ENCODE assay signal across 13 cellular contexts in genomic region chr2:160039166-160039903, GRCh38. TPM values are rescaled to one million over a fixed set of nuclear protein-coding genes. Genes with fewer than 3 reads are reported as not detected.
DNase-seq lines count a peak whose midpoint lies in the region; ATAC-seq, FAIRE-seq and TF ChIP-seq lines count a peak whose summit lies in the region.
"Had no signal": no experiment of that assay in that cellular context is flagged by ENCODE, and none has a peak within 500 bp of the region (broad histone marks: within the 10 kb centered on the region; RNA-seq: fewer than 3 reads in every experiment).

No MANE protein-coding gene starts in this region.

- H3K4me1 ChIP-seq in A549 (peaks cover 21% of the 10 kb centered on the region), HepG2 (ENCODE audit: insufficient read depth, low read length) (no peaks in the 10 kb centered on the region)
- H3K4me1 ChIP-seq: BE2C had no signal

- H3K9me3 Mint-ChIP-seq in activated CD4-positive, alpha-beta T cell treated with anti-CD3 and anti-CD28 coated beads, Interleukin-2, amount 10 ng/mL, durations not matched to agents 24 days and 14 days, result no peaks in the 10 kb centered on the region
- H3K9me3 Mint-ChIP-seq: neural progenitor cell had no signal

- no peak for TF ChIP-seq RAD21 in A549 (conservative IDR thresholded peaks at IDR 0.05 in 1 of 2, IDR thresholded peaks at IDR 0.05 in 1 of 2)
- no peak for TF ChIP-seq RAD21 in HepG2 (CRISPR knock-in tag; IDR thresholded peaks at IDR 0.05)

- intact Hi-C loops in HepG2 (cut with micrococcal nuclease; ENCODE audit: unreplicated experiment), result no loop called here
- intact Hi-C loops in activated CD4-positive, alpha-beta T cell treated with anti-CD3 and anti-CD28 coated beads, Interleukin-2, amount 10 ng/mL, durations not matched to agents 24 days and 14 days (cut with micrococcal nuclease), result no loop called here

- CTCF ChIA-PET in A549 (lab: Yijun Ruan, JAX), result interaction anchor here (0.6 to 0.8 kb wide), 2 partner anchors 28 to 930 kb away, joined by 3 read pairs; no protein-coding TSS in a partner anchor
- CTCF ChIA-PET in HepG2 (lab: Yijun Ruan, JAX; ENCODE audit: low intra/inter-chr PET ratio, low total read pairs), result no interaction called here

- H3K36me3 ChIP-seq in MG63 (no peaks in the 10 kb centered on the region), HepG2 (replicated peaks in 1 of 2; ENCODE audit: control insufficient read depth in 1 of 2, insufficient read depth in 2 of 2, low read length in 2 of 2) (no peaks in the 10 kb centered on the region)
- H3K36me3 ChIP-seq: BE2C, neural progenitor cell had no signal

- no peak for TF ChIP-seq CTCF in A549 (IDR thresholded peaks at IDR 0.05)
- no peak for TF ChIP-seq CTCF in HepG2 (CRISPR knock-in tag; IDR thresholded peaks at IDR 0.05)

- 52% methylated on average over 6 of the region's 6 CpGs for WGBS in A549 (ENCODE audit: missing lambda C conversion rate)
- 3% methylated on average over 6 of the region's 6 CpGs for WGBS in HepG2 (ENCODE audit: low lambda C conversion rate)

- H3K27me3 Mint-ChIP-seq in activated CD4-positive, alpha-beta T cell treated with anti-CD3 and anti-CD28 coated beads, Interleukin-2, amount 10 ng/mL, durations not matched to agents 24 days and 14 days, result peaks cover 10% of the 10 kb centered on the region

- no peak overlapping the region for H3K4me3 Mint-ChIP-seq in activated CD4-positive, alpha-beta T cell treated with anti-CD3 and anti-CD28 coated beads, Interleukin-2, amount 10 ng/mL, durations not matched to agents 24 days and 14 days
- H3K4me3 Mint-ChIP-seq: neural progenitor cell had no signal

- H3K4me2 ChIP-seq in A549 (peak overlapping the region; percentile 41), HepG2 (ENCODE audit: low read depth, low read length) (no peak overlapping the region)
- H3K4me2 ChIP-seq: neural progenitor cell had no signal

- H3K27me3 ChIP-seq in MG63 (no peaks in the 10 kb centered on the region), HepG2 (ENCODE audit: control insufficient read depth in 1 of 2, insufficient read depth in 2 of 2, low read length in 2 of 2) (peaks cover 0 to 21% of the 10 kb centered on the region in 2 experiments; a peak in 2 of 5 replicates)
- H3K27me3 ChIP-seq: neural progenitor cell had no signal

- no peak overlapping the region for H2AFZ ChIP-seq in HepG2 (ENCODE audit: low read length)
- H2AFZ ChIP-seq: neural progenitor cell had no signal

- POLR2A ChIA-PET in A549 (lab: Yijun Ruan, JAX), result no interaction called here
- POLR2A ChIA-PET in HepG2 (lab: Yijun Ruan, JAX), result no interaction called here

- ATAC-seq in A549 (peak; percentile 86 to 98), HepG2 (0 out of 3 replicates have a peak, but pooled peaks have one; percentile 41), HG02840 (IDR thresholded peaks at IDR 0.05; ENCODE audit: low FRiP score, unreplicated experiment) (no peak), GM18511 (IDR thresholded peaks at IDR 0.05; ENCODE audit: unreplicated experiment) (no peak)

- no peak for TF ChIP-seq POLR2A in A549 (IDR thresholded peaks at IDR 0.05; ENCODE audit: low read length)
- TF ChIP-seq POLR2A in HepG2 (IDR thresholded peaks at IDR 0.05; ENCODE audit: insufficient read depth in 1 of 2, low read depth in 2 of 2, low read length in 2 of 2), result no peak

- peaks cover 2% of the 10 kb centered on the region for H3K4me1 Mint-ChIP-seq in activated CD4-positive, alpha-beta T cell treated with anti-CD3 and anti-CD28 coated beads, Interleukin-2, amount 10 ng/mL, durations not matched to agents 24 days and 14 days
- H3K4me1 Mint-ChIP-seq: neural progenitor cell had no signal

- in situ Hi-C loops in HepG2 (cut with HindIII; ENCODE audit: extremely low pct_ligation_motif_present, low pct_unique_long_range_greater_than_20kb), result no loop called here

- H3K79me2 ChIP-seq in HepG2 (ENCODE audit: insufficient read depth, low read length), result no peaks in the 10 kb centered on the region

- H4K20me1 ChIP-seq in HepG2 (ENCODE audit: insufficient read depth, low read length), result no peaks in the 10 kb centered on the region

- DNase-seq in A549 (ENCODE audit: low read depth in 1 of 2, low spot score in 1 of 2) (peak in 1 of 2 experiments; percentile 76), MG63 (peak; percentile 96), astrocyte of the hippocampus (ENCODE audit: low read depth, low spot score) (peak; percentile 95), HepG2 (ENCODE audit: low spot score) (no peak)
- no peak for DNase-seq in activated CD4-positive, alpha-beta T cell treated with anti-CD3 and anti-CD28 coated beads, Interleukin-2, amount 10 ng/mL, durations not matched to agents 24 days and 14 days
- no peak for DNase-seq in activated naive CD4-positive, alpha-beta T cell treated with Interleukin-2 at 50 U/mL for 16 hours
- DNase-seq: activated T-cell treated with anti-CD3 and anti-CD28 coated beads, Interleukin-2, amount 50 U/mL, for 1 hour; BE2C; dorsolateral prefrontal cortex; NCI-H524 had no signal

- H3K4me3 ChIP-seq in A549, result no peak overlapping the region
- H3K4me3 ChIP-seq in MG63, result no peak overlapping the region
- no peak overlapping the region for H3K4me3 ChIP-seq in HepG2 (replicated peaks in 1 of 3; ENCODE audit: insufficient read depth in 1 of 3, low read depth in 2 of 3, low read length in 3 of 3)
- H3K4me3 ChIP-seq: dorsolateral prefrontal cortex, neural progenitor cell had no signal

- H3K9ac ChIP-seq in HepG2 (ENCODE audit: insufficient read depth, low read depth, low read length), result no peak overlapping the region
- H3K9ac ChIP-seq: neural progenitor cell had no signal

- no peak overlapping the region for H3K27ac ChIP-seq in A549
- no peak overlapping the region for H3K27ac ChIP-seq in HepG2 (ENCODE audit: extremely low read length, insufficient read depth, low read length)
- H3K27ac ChIP-seq: dorsolateral prefrontal cortex, neural progenitor cell had no signal

- H3K9me3 ChIP-seq in A549, result no peaks in the 10 kb centered on the region
- H3K9me3 ChIP-seq in MG63, result no peaks in the 10 kb centered on the region
- no peaks in the 10 kb centered on the region for H3K9me3 ChIP-seq in HepG2 (ENCODE audit: low read length)
- H3K9me3 ChIP-seq: BE2C had no signal

- no peaks in the 10 kb centered on the region for H3K36me3 Mint-ChIP-seq in activated CD4-positive, alpha-beta T cell treated with anti-CD3 and anti-CD28 coated beads, Interleukin-2, amount 10 ng/mL, durations not matched to agents 24 days and 14 days (ENCODE audit: low read depth)
- H3K36me3 Mint-ChIP-seq: neural progenitor cell had no signal

- TF ChIP-seq EP300 in A549 (IDR thresholded peaks at IDR 0.05) (no peak), HepG2 (IDR thresholded peaks at IDR 0.05; ENCODE audit: low read depth in 2 of 2, low read length in 2 of 2) (no peak), HepG2 (CRISPR knock-in tag; IDR thresholded peaks at IDR 0.05; ENCODE audit: borderline replicate concordance) (no peak)

- BruUV-seq in HepG2 (replicated peaks; lab: Mats Ljungman, UMichigan), result no TSS peak

- H3K27ac Mint-ChIP-seq in activated CD4-positive, alpha-beta T cell treated with anti-CD3 and anti-CD28 coated beads, Interleukin-2, amount 10 ng/mL, durations not matched to agents 24 days and 14 days, result no peak overlapping the region
- H3K27ac Mint-ChIP-seq: neural progenitor cell had no signal

- FAIRE-seq in A549 (lab: Jason Lieb, UNC), result no peak
- FAIRE-seq in HepG2 (lab: Jason Lieb, UNC), result no peak

TF ChIP-seq in A549, 52 proteins besides CTCF, POLR2A, EP300 and RAD21 (continues in another document):
- TF ChIP-seq FOSB (CRISPR knock-in tag; IDR thresholded peaks at IDR 0.05), result no peak
- TF ChIP-seq ZSCAN20 (CRISPR knock-in tag; IDR thresholded peaks at IDR 0.05), result no peak
- no peak for TF ChIP-seq CBX2 (IDR thresholded peaks at IDR 0.05; ENCODE audit: borderline replicate concordance, low read depth)

TF ChIP-seq in HepG2, 621 proteins besides CTCF, POLR2A, EP300 and RAD21 (continues in another document):
- TF ChIP-seq MLX (CRISPR knock-in tag; IDR thresholded peaks at IDR 0.05), result no peak

RNA-seq across cellular contexts. Expression of gene PLA2R1, which starts 23.1 kb away (rescaled TPM):
- 6.8 and 7.2 TPM in 2 replicates for polyA plus RNA-seq in A549 (2011; rRNA removed)
- 1.0 and 1.2 TPM in 2 replicates for polyA plus RNA-seq in A549 (2012; cell fraction: cytosol; rRNA removed)
- polyA plus RNA-seq in A549 (2012; cell fraction: nucleus; rRNA removed), result 0.78 and 1.3 TPM in 2 replicates
- polyA plus RNA-seq in A549 (2017; fragmentation: RNase III; extraction: RNeasy Plus Mini Kit Qiagen cat#74134 plus additional on column Dnase treatment), result 2.5 to 3.6 TPM (median 3.3 TPM) in 3 replicates
- polyA minus RNA-seq in A549 (2011; rRNA and poly(A)+ RNA removed), result 4.6 and 5.0 TPM in 2 replicates
- 0.36 and 1.6 TPM in 2 replicates for total RNA-seq in MG63 (2014; rRNA removed; shearing (Covaris generic); ENCODE audit: low replicate concordance)
- not detected in 2 replicates for total RNA-seq in HepG2 (2016; rRNA removed; fragmentation: Illumina TruSeq; extraction: Trizol)
- not detected in 2 replicates for total RNA-seq in HepG2 (2016; cell fraction: cytosol; rRNA removed; fragmentation: Illumina TruSeq; extraction: Trizol; ENCODE audit: low read depth)
- not detected in 2 replicates for total RNA-seq in HepG2 (2016; cell fraction: insoluble cytoplasmic fraction; rRNA removed; fragmentation: Illumina TruSeq; extraction: Trizol)
- total RNA-seq in HepG2 (2016; cell fraction: membrane; rRNA removed; fragmentation: Illumina TruSeq; extraction: Trizol), result not detected in 2 replicates
- total RNA-seq in HepG2 (2016; cell fraction: nucleus; rRNA removed; fragmentation: Illumina TruSeq; extraction: Trizol), result not detected in 2 replicates
- polyA plus RNA-seq in HepG2 (2011; rRNA removed), result not detected in 2 replicates
- not detected in 2 replicates for polyA plus RNA-seq in HepG2 (2011; cell fraction: cytosol; rRNA removed)
- polyA plus RNA-seq in HepG2 (2011; cell fraction: nucleus; rRNA removed), result not detected in 2 replicates
- polyA plus RNA-seq in HepG2 (2012), result not detected in 2 replicates
- polyA plus RNA-seq in HepG2 (2016; cell fraction: cytosol; fragmentation: Illumina TruSeq; extraction: Trizol; ENCODE audit: low read depth), result not detected in 2 replicates
- not detected in 2 replicates for polyA plus RNA-seq in HepG2 (2016; cell fraction: insoluble cytoplasmic fraction; fragmentation: Illumina TruSeq; extraction: Trizol; ENCODE audit: low read depth)
- polyA plus RNA-seq in HepG2 (2016; cell fraction: membrane; fragmentation: Illumina TruSeq; extraction: Trizol; ENCODE audit: low read depth), result not detected in 2 replicates
- polyA plus RNA-seq in HepG2 (2016; cell fraction: nucleus; fragmentation: Illumina TruSeq; extraction: Trizol; ENCODE audit: insufficient read depth, low read depth), result not detected in 2 replicates
- polyA minus RNA-seq in HepG2 (2011; rRNA and poly(A)+ RNA removed; ENCODE audit: low replicate concordance), result 0.09 TPM in 1 of 2 replicates, not detected in the other
- not detected in 2 replicates for polyA minus RNA-seq in HepG2 (2011; cell fraction: cytosol; rRNA and poly(A)+ RNA removed)
- polyA minus RNA-seq in HepG2 (2011; cell fraction: nucleus; rRNA and poly(A)+ RNA removed), result not detected in 2 replicates
- total RNA-seq in activated CD4-positive, alpha-beta T cell treated with anti-CD3 and anti-CD28 coated beads, Interleukin-2, amount 10 ng/mL, durations not matched to agents 24 days and 14 days, result not detected in 2 replicates

Comparison
In these comparisons a context has a peak if more than half of its experiments do, and no peak if none do; other contexts are left out.
1. ATAC-seq: peak in A549 (2 of 2) and HepG2 (single experiment); none in HG02840 (single experiment) and GM18511 (single experiment).
2. DNase-seq: peak in MG63 (single experiment) and astrocyte of the hippocampus (single experiment); none in HepG2 (single experiment), activated CD4-positive, alpha-beta T cell treated with anti-CD3 and anti-CD28 coated beads, Interleukin-2, amount 10 ng/mL, durations not matched to agents 24 days and 14 days (single experiment) and activated naive CD4-positive, alpha-beta T cell treated with Interleukin-2 at 50 U/mL for 16 hours (single experiment).
3. Of the 38 proteins assayed by ChIP-seq in both HepG2 and A549: peak only in HepG2: none; only in A549: MAX; in both: none; in neither: 35; mixed calls (peak in some experiments, not most) for 2.